ENCODE assay signal across 10 cellular contexts in the genomic region with DNA sequence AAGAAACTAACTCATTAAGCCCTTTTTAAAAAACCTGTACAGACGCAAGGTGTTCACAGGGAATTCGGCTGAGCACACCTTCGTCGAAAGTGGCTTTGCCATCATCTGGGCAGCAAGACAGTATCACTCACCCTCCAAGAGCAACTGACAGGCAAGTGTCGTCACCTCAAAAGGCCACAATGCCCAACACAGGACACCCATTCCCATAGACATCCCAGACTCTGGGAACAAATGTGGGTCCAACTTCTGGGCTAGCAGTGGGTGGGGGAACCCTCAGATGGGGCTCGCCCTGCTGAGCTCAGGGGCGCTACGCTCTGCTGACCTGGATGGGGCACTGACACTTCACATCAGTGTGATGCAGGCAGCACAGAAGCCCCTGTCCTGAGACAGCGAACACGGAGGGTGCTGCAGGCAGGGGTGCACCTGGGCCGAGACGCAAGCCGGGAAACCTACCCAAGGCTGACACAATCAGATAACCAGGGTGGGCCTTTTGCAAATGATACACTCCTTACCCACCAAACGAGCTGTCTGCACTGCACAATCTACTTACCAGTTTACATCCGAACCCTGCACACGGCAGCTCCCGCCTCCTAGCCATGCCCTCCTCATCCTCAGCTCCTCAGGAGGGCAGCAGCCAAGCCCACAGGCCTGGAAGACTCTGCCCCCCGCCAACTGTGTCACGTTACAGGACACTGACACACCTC. TPM values are rescaled to one million over a fixed set of nuclear protein-coding genes. Genes with fewer than 3 reads are reported as not detected.
DNase-seq lines count a peak whose midpoint lies in the region; TF ChIP-seq lines count a peak whose summit lies in the region.
"Had no signal": no experiment of that assay in that cellular context is flagged by ENCODE, and none has a peak within 500 bp of the region (broad histone marks: within the 10 kb centered on the region; RNA-seq: fewer than 3 reads in every experiment).

No MANE protein-coding gene starts in this region.

- H3K27me3 Mint-ChIP-seq in brain (peaks cover 4% of the 10 kb centered on the region), CD14-positive monocyte (ENCODE audit: low read depth in 3 of 3) (peaks cover 37 to 52% (median 42%) of the 10 kb centered on the region in 3 donors)

- H3K27ac Mint-ChIP-seq in brain = peak overlapping the region; percentile 36 to 97 (median 93)
- H3K27ac Mint-ChIP-seq in CD14-positive monocyte = no peak overlapping the region
- H3K27ac Mint-ChIP-seq: activated naive CD8-positive, alpha-beta T cell treated with anti-CD3 and anti-CD28 coated beads, Interleukin-2, amount 10 ng/mL, durations not matched to agents 7 days and 5 days had no signal

- peaks cover 79% of the 10 kb centered on the region for H3K4me1 Mint-ChIP-seq in brain
- H3K4me1 Mint-ChIP-seq in CD14-positive monocyte = no peaks in the 10 kb centered on the region

- WGBS in liver = 89% methylated on average over 19 of the region's 19 CpGs

- H3K9me3 Mint-ChIP-seq in brain (peaks cover 0 to 4% (median 0%) of the 10 kb centered on the region in 5 experiments), CD14-positive monocyte (peaks cover 0 to 23% (median 6%) of the 10 kb centered on the region in 7 donors)
- H3K9me3 Mint-ChIP-seq: activated naive CD8-positive, alpha-beta T cell treated with anti-CD3 and anti-CD28 coated beads, Interleukin-2, amount 10 ng/mL, durations not matched to agents 7 days and 5 days had no signal

- peaks cover 0 to 9% of the 10 kb centered on the region in 2 experiments; a peak in 1 of 3 replicates for H3K36me3 ChIP-seq in HEK293 (ENCODE audit: control insufficient read depth in 2 of 2, insufficient read depth in 1 of 2, low read length in 2 of 2)
- H3K36me3 ChIP-seq in liver (ENCODE audit: control insufficient read depth in 4 of 4, insufficient read depth in 3 of 4, low read depth in 1 of 4, low read length in 3 of 4) = no peaks in the 10 kb centered on the region
- no peaks in the 10 kb centered on the region for H3K36me3 ChIP-seq in stomach smooth muscle (ENCODE audit: control insufficient read depth in 2 of 2, insufficient read depth in 2 of 2, low read length in 2 of 2)

- H3K4me1 ChIP-seq in HEK293 (ENCODE audit: control insufficient read depth, insufficient read depth, low read length) (peaks cover 10% of the 10 kb centered on the region; the same call in 1 of the 2 replicates), liver (ENCODE audit: control insufficient read depth in 4 of 4, insufficient read depth in 4 of 4, low read length in 3 of 4) (peaks cover 3 to 14% (median 11%) of the 10 kb centered on the region in 4 donors), stomach smooth muscle (ENCODE audit: control insufficient read depth, insufficient read depth, low read length) (peaks cover 45% of the 10 kb centered on the region)

- no peaks in the 10 kb centered on the region for H3K9me3 ChIP-seq in HEK293 (ENCODE audit: control insufficient read depth, insufficient read depth, low read depth, low read length)
- H3K9me3 ChIP-seq in liver (ENCODE audit: control insufficient read depth in 4 of 4, low read length in 3 of 4) = no peaks in the 10 kb centered on the region
- no peaks in the 10 kb centered on the region for H3K9me3 ChIP-seq in stomach smooth muscle (ENCODE audit: control insufficient read depth in 2 of 2, low read length in 2 of 2)

- DNase-seq in RKO (ENCODE audit: low spot score) (no peak), CD14-positive monocyte (ENCODE audit: low spot score) (no peak), GOT3 (lab: John Stamatoyannopoulos, UW) (no peak)
- DNase-seq: activated CD4-positive, CD25-positive, alpha-beta regulatory T cell treated with anti-CD3 and anti-CD28 coated beads, Interleukin-2, amount 50 U/mL, for 72 hours; activated naive CD8-positive, alpha-beta T cell treated with anti-CD3 and anti-CD28 coated beads, Interleukin-2, amount 10 ng/mL, durations not matched to agents 7 days and 5 days; Kasumi-1 had no signal

- POLR2A ChIA-PET in HEK293 (lab: Yijun Ruan, JAX) = no interaction called here

- TF ChIP-seq RAD21 in liver (IDR thresholded peaks at IDR 0.05) = no peak

- H3K27me3 ChIP-seq in liver (ENCODE audit: control insufficient read depth in 4 of 4, insufficient read depth in 4 of 4, low read length in 3 of 4) = no peaks in the 10 kb centered on the region
- no peaks in the 10 kb centered on the region for H3K27me3 ChIP-seq in stomach smooth muscle (ENCODE audit: control insufficient read depth in 1 of 2, insufficient read depth in 2 of 2, low read length in 2 of 2)

- H3K4me3 ChIP-seq in HEK293 (ENCODE audit: low read depth, low read length) (no peak overlapping the region), liver (ENCODE audit: low read depth in 1 of 3, low read length in 3 of 3) (peak overlapping the region in 2 of 3 donors; percentile 79 to 92), stomach smooth muscle (ENCODE audit: low read length in 2 of 2) (peak overlapping the region; percentile 75 to 85)

- CTCF ChIA-PET in HEK293 (lab: Yijun Ruan, JAX) = interaction anchor here (0.6 kb wide), 1 partner anchor 208 kb away, joined by 3 read pairs; no protein-coding TSS in a partner anchor

- H3K36me3 Mint-ChIP-seq in brain (peaks cover 26% of the 10 kb centered on the region), CD14-positive monocyte (no peaks in the 10 kb centered on the region)
- H3K36me3 Mint-ChIP-seq: activated naive CD8-positive, alpha-beta T cell treated with anti-CD3 and anti-CD28 coated beads, Interleukin-2, amount 10 ng/mL, durations not matched to agents 7 days and 5 days had no signal

- TF ChIP-seq CTCF in HEK293 (tag by site-specific recombination; IDR thresholded peaks at IDR 0.05) (no peak), brain (conservative IDR thresholded peaks at IDR 0.05) (no peak), liver (IDR thresholded peaks at IDR 0.05; ENCODE audit: low read depth, low read length, missing input control) (no peak), CD14-positive monocyte (IDR thresholded peaks at IDR 0.05) (no peak)

- H3K4me3 Mint-ChIP-seq in brain (peak overlapping the region; percentile 83 to 97 (median 90)), CD14-positive monocyte (peak overlapping the region in 1 of 2 donors; percentile 82)
- H3K4me3 Mint-ChIP-seq: activated naive CD8-positive, alpha-beta T cell treated with anti-CD3 and anti-CD28 coated beads, Interleukin-2, amount 10 ng/mL, durations not matched to agents 7 days and 5 days had no signal

- intact Hi-C loops in CD14-positive monocyte (cut with micrococcal nuclease) = no loop called here

- H3K9ac ChIP-seq in liver (ENCODE audit: low read depth in 1 of 2, low read length in 2 of 2) (peak overlapping the region; percentile 58 to 71), stomach smooth muscle (ENCODE audit: low read length in 2 of 2) (peak overlapping the region; percentile 80)

- H3K27ac ChIP-seq in HEK293 (ENCODE audit: extremely low read depth, low read depth, low read length) = no peak overlapping the region
- H3K27ac ChIP-seq in liver (ENCODE audit: low read depth in 1 of 2, low read length in 2 of 2) = peak overlapping the region in 1 of 2 donors; percentile 96
- H3K27ac ChIP-seq in stomach smooth muscle (ENCODE audit: low read length) = peak overlapping the region; percentile 80

TF ChIP-seq in HEK293, 187 proteins besides CTCF, POLR2A, EP300 and RAD21:
- TF ChIP-seq HOXC10 (CRISPR knock-in tag; IDR thresholded peaks at IDR 0.05) = no peak
- peak; percentile 68 for TF ChIP-seq ZNF600 (tag by site-specific recombination; IDR thresholded peaks at IDR 0.05)

TF ChIP-seq in liver, 16 proteins besides CTCF, POLR2A, EP300 and RAD21 (continues in another document):
- TF ChIP-seq, protein P1, sequence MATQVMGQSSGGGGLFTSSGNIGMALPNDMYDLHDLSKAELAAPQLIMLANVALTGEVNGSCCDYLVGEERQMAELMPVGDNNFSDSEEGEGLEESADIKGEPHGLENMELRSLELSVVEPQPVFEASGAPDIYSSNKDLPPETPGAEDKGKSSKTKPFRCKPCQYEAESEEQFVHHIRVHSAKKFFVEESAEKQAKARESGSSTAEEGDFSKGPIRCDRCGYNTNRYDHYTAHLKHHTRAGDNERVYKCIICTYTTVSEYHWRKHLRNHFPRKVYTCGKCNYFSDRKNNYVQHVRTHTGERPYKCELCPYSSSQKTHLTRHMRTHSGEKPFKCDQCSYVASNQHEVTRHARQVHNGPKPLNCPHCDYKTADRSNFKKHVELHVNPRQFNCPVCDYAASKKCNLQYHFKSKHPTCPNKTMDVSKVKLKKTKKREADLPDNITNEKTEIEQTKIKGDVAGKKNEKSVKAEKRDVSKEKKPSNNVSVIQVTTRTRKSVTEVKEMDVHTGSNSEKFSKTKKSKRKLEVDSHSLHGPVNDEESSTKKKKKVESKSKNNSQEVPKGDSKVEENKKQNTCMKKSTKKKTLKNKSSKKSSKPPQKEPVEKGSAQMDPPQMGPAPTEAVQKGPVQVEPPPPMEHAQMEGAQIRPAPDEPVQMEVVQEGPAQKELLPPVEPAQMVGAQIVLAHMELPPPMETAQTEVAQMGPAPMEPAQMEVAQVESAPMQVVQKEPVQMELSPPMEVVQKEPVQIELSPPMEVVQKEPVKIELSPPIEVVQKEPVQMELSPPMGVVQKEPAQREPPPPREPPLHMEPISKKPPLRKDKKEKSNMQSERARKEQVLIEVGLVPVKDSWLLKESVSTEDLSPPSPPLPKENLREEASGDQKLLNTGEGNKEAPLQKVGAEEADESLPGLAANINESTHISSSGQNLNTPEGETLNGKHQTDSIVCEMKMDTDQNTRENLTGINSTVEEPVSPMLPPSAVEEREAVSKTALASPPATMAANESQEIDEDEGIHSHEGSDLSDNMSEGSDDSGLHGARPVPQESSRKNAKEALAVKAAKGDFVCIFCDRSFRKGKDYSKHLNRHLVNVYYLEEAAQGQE (IDR thresholded peaks at IDR 0.05) = no peak
- TF ChIP-seq EGR1 (IDR thresholded peaks at IDR 0.05; ENCODE audit: low read depth in 2 of 2) (no peak), FOXA1 (IDR thresholded peaks at IDR 0.05) (no peak), YY1 (IDR thresholded peaks at IDR 0.05) (no peak), TAF1 (conservative IDR thresholded peaks at IDR 0.05) (no peak), JUND (IDR thresholded peaks at IDR 0.05) (no peak), GABPA (IDR thresholded peaks at IDR 0.05 in 1 of 2, conservative IDR thresholded peaks at IDR 0.05 in 1 of 2) (no peak)

RNA-seq across cellular contexts. Expression of gene DIP2C, which starts 1.7 kb away (rescaled TPM):
- polyA plus RNA-seq in brain (ENCODE audit: insufficient read depth, low read depth, low replicate concordance) (22.3 TPM), liver (1 to 10 TPM; 4.2 to 6.0 TPM), CD14-positive monocyte (not detected)
- 10 to 100 TPM in 1 of 2 donors, 1 to 10 TPM in 1; 5.3 to 12.2 TPM for total RNA-seq in liver

Comparison
In these comparisons a context has a peak if more than half of its experiments do, and no peak if none do; other contexts are left out.
1. H3K27ac Mint-ChIP-seq: peak in brain (5 of 5); none in CD14-positive monocyte (0 of 7).
2. RNA of gene DIP2C, which starts 1.7 kb away (polyA plus RNA-seq): 22.3 TPM in brain (single experiment) and 4.2 to 6.0 TPM in liver; not detected in CD14-positive monocyte; every median in the first group is over 4 times any median in the second.